Comparison of ENCODE assay signal across 11 cellular contexts in genomic region chr1:2415801-2416208, GRCh38. TPM values are rescaled to one million over a fixed set of nuclear protein-coding genes. Genes with fewer than 3 reads are reported as not detected.
DNase-seq lines count a peak whose midpoint lies in the region; ATAC-seq and TF ChIP-seq lines count a peak whose summit lies in the region.
"Had no signal": no experiment of that assay in that cellular context is flagged by ENCODE, and none has a peak within 500 bp of the region (broad histone marks: within the 10 kb centered on the region; RNA-seq: fewer than 3 reads in every experiment).

No MANE protein-coding gene starts in this region.

- H2BK120ac ChIP-seq in neuronal stem cell (ENCODE audit: low read depth, low read length) = peak overlapping the region; percentile 72

- H3K4me3 ChIP-seq in neuronal stem cell (ENCODE audit: low read length in 2 of 2) = no peak overlapping the region
- no peak overlapping the region for H3K4me3 ChIP-seq in lower leg skin (ENCODE audit: low read depth, poor library complexity, severe bottlenecking)
- H3K4me3 ChIP-seq: pancreas had no signal

- no peak overlapping the region for H4K8ac ChIP-seq in neuronal stem cell (ENCODE audit: low read depth, low read length)

- CTCF ChIA-PET in Calu3 (lab: Charles Lee) = interaction anchor here (0.6 to 1.9 kb wide), 7 partner anchors 27 to 373 kb away, joined by 3 to 19 read pairs (median 3); no protein-coding TSS in a partner anchor

- H3K18ac ChIP-seq in neuronal stem cell (ENCODE audit: low read length) = peak overlapping the region; percentile 87

- peak overlapping the region; percentile 85 for H3K23ac ChIP-seq in neuronal stem cell (ENCODE audit: low read depth, low read length, poor library complexity)

- no peaks in the 10 kb centered on the region for H3K9me3 ChIP-seq in neuronal stem cell (replicated peaks in 1 of 2; ENCODE audit: control insufficient read depth in 2 of 2, insufficient read depth in 1 of 2, low read depth in 1 of 2, low read length in 2 of 2)
- H3K9me3 ChIP-seq: pancreas, tibial nerve had no signal

- peak overlapping the region; percentile 10 for H3K14ac ChIP-seq in neuronal stem cell (ENCODE audit: low read length)

- H2BK12ac ChIP-seq in neuronal stem cell (ENCODE audit: low read length) = peak overlapping the region; percentile 25

- no peak for TF ChIP-seq POLR2A in lower leg skin (IDR thresholded peaks at IDR 0.05)

- no peak overlapping the region for H3K4ac ChIP-seq in neuronal stem cell (ENCODE audit: low read length)

- WGBS in neuronal stem cell (ENCODE audit: extremely low coverage in 2 of 2, insufficient read length in 2 of 2, insufficient replicate concordance in 1 of 2), 2 donors = no CpG with 5 or more reads among the region's 19 CpGs
- 34 to 39% methylated on average over 9 to 16 of the region's 19 CpGs for WGBS in lower leg skin, 2 donors

- BruUV-seq in Calu3 (replicated peaks; lab: Mats Ljungman, UMichigan) = no TSS peak

- no peak overlapping the region for H3K27ac ChIP-seq in neuronal stem cell (replicated peaks; ENCODE audit: low read length)
- H3K27ac ChIP-seq: pancreas had no signal

- H4K91ac ChIP-seq in neuronal stem cell (ENCODE audit: low read depth, low read length, poor library complexity) = no peak overlapping the region

- peaks cover 52% of the 10 kb centered on the region for H3K36me3 Mint-ChIP-seq in Calu3 (ENCODE audit: insufficient read depth, unreplicated experiment)
- no peaks in the 10 kb centered on the region for H3K36me3 Mint-ChIP-seq in HFFc6 (ENCODE audit: low read depth)

- no peaks in the 10 kb centered on the region for H3K27me3 Mint-ChIP-seq in Calu3 (ENCODE audit: unreplicated experiment)
- H3K27me3 Mint-ChIP-seq in HFFc6 (ENCODE audit: insufficient read depth) = peaks cover 11% of the 10 kb centered on the region

- H2BK15ac ChIP-seq in neuronal stem cell (ENCODE audit: low read length) = peak overlapping the region; percentile 75

- DNase-seq in Calu3 (peak; percentile 59), NCI-H146 treated with DMSO at 0.1 percent for 48 hours (lab: John Stamatoyannopoulos, UW; ENCODE audit: unreplicated experiment) (peak; percentile 16), neuronal stem cell (ENCODE audit: low spot score) (no peak), NCI-H524 treated with DMSO at 0.1 percent for 48 hours (lab: John Stamatoyannopoulos, UW) (no peak), HFFc6 (no peak), lower leg skin (ENCODE audit: low spot score in 2 of 2) (no peak)
- peak; percentile 62 to 66 for DNase-seq in activated T-cell treated with anti-CD3 and anti-CD28 coated beads, Interleukin-2, amount 50 U/mL, for 48 hours
- DNase-seq: NCI-H1092 treated with DMSO at 0.1 percent for 48 hours had no signal

- H3K79me1 ChIP-seq in neuronal stem cell (ENCODE audit: low read depth, low read length) = peaks cover 8% of the 10 kb centered on the region

- H2BK5ac ChIP-seq in neuronal stem cell (ENCODE audit: low read length) = no peak overlapping the region

- H3K27me3 ChIP-seq in neuronal stem cell (ENCODE audit: control insufficient read depth in 3 of 3, insufficient read depth in 3 of 3, low read depth in 1 of 3, low read length in 3 of 3) = peaks cover 0 to 30% (median 0%) of the 10 kb centered on the region in 3 experiments

- TF ChIP-seq CTCF in Calu3 (IDR thresholded peaks at IDR 0.05; ENCODE audit: unreplicated experiment) (peak; percentile 23), HFFc6 (IDR thresholded peaks at IDR 0.05) (no peak), lower leg skin (IDR thresholded peaks at IDR 0.05) (no peak)

- peak overlapping the region; percentile 82 for H2AK5ac ChIP-seq in neuronal stem cell (ENCODE audit: low read depth, low read length)

- peaks cover 14 to 17% of the 10 kb centered on the region in 2 donors for H3K4me1 ChIP-seq in neuronal stem cell (ENCODE audit: control insufficient read depth in 2 of 2, insufficient read depth in 1 of 2, low read depth in 1 of 2, low read length in 2 of 2)

- no peak for ATAC-seq in GM18873 (IDR thresholded peaks at IDR 0.05; ENCODE audit: low FRiP score, unreplicated experiment)
- ATAC-seq: pancreas had no signal

- H3K4me3 Mint-ChIP-seq in Calu3 (ENCODE audit: low read depth, unreplicated experiment) = peak overlapping the region; percentile 76
- H3K4me3 Mint-ChIP-seq in HFFc6 = no peak overlapping the region

- H3K27ac Mint-ChIP-seq in Calu3 (ENCODE audit: unreplicated experiment) = peak overlapping the region; percentile 60
- H3K27ac Mint-ChIP-seq in HFFc6 = no peak overlapping the region

- peaks cover 26% of the 10 kb centered on the region for H3K4me1 Mint-ChIP-seq in Calu3 (ENCODE audit: low read depth, unreplicated experiment)
- peaks cover 10% of the 10 kb centered on the region for H3K4me1 Mint-ChIP-seq in HFFc6 (ENCODE audit: low read depth)

- intact Hi-C loops in Calu3 (cut with micrococcal nuclease; ENCODE audit: unreplicated experiment) (no loop called here), lower leg skin (cut with DNase I; ENCODE audit: low total_unique reads) (no loop called here)

- no peaks in the 10 kb centered on the region for H3K36me3 ChIP-seq in neuronal stem cell (replicated peaks in 1 of 2; ENCODE audit: control insufficient read depth in 2 of 2, insufficient read depth in 2 of 2, low read length in 2 of 2)
- H3K36me3 ChIP-seq: pancreas, tibial nerve had no signal

- H3K9me3 Mint-ChIP-seq in Calu3 (ENCODE audit: low read depth, unreplicated experiment) (no peaks in the 10 kb centered on the region), HFFc6 (no peaks in the 10 kb centered on the region)

- H2AFZ ChIP-seq in neuronal stem cell (ENCODE audit: low read length) = no peak overlapping the region

- no peak overlapping the region for H3K9ac ChIP-seq in neuronal stem cell (ENCODE audit: low read depth, low read length, poor library complexity)

- H3K4me2 ChIP-seq in neuronal stem cell (ENCODE audit: insufficient read depth, low read length, poor library complexity, severe bottlenecking) = no peak overlapping the region

RNA-seq across cellular contexts. Expression of gene PEX10, which starts 3.4 kb away (rescaled TPM):
- total RNA-seq in Calu3 (2022) (22.3 and 24.0 TPM in 2 replicates), lower leg skin (10 to 100 TPM; 18.3 to 35.9 (median 27.7) TPM)
- polyA plus RNA-seq in neuronal stem cell (2013, experiment 1 of 2) = 12.4 TPM
- 12.5 TPM for polyA plus RNA-seq in neuronal stem cell (2013, experiment 2 of 2)
- total RNA-seq in HFFc6 (2021; fragmentation: NEBNext Ultra II Directional; extraction: Animal tissue kit (Norgen Biotek cat#: 25700)) = 10 to 100 TPM; 25.4 to 29.8 (median 26.4) TPM

RNA-seq across cellular contexts. Expression of gene RER1, which starts 24.2 kb away (rescaled TPM):
- 118 and 120 TPM in 2 replicates for total RNA-seq in Calu3 (2022)
- 63.2 TPM for polyA plus RNA-seq in neuronal stem cell (2013, experiment 1 of 2)
- polyA plus RNA-seq in neuronal stem cell (2013, experiment 2 of 2) = 64.3 TPM
- total RNA-seq in HFFc6 (2021; fragmentation: NEBNext Ultra II Directional; extraction: Animal tissue kit (Norgen Biotek cat#: 25700)) = 100 to 1,000 TPM; 254 to 303 (median 283) TPM
- total RNA-seq in lower leg skin = 100 to 1,000 TPM in 1 of 4 donors, 10 to 100 TPM in 3; 67.4 to 114 (median 70.7) TPM

RNA-seq across cellular contexts. Expression of gene MORN1, which starts 24.5 kb away (rescaled TPM):
- total RNA-seq in Calu3 (2022) (23.2 and 25.9 TPM in 2 replicates), lower leg skin (1 to 10 TPM; 5.7 to 9.7 (median 7.1) TPM)
- polyA plus RNA-seq in neuronal stem cell (2013, experiment 1 of 2) = 7.1 TPM
- polyA plus RNA-seq in neuronal stem cell (2013, experiment 2 of 2) = 7.9 TPM
- total RNA-seq in HFFc6 (2021; fragmentation: NEBNext Ultra II Directional; extraction: Animal tissue kit (Norgen Biotek cat#: 25700)) = 1 to 10 TPM; 5.3 to 8.9 (median 6.9) TPM

Comparison
In these comparisons a context has a peak if more than half of its experiments do, and no peak if none do; other contexts are left out.
1. DNase-seq: peak in Calu3 (single experiment), NCI-H146 treated with DMSO at 0.1 percent for 48 hours (single experiment) and activated T-cell treated with anti-CD3 and anti-CD28 coated beads, Interleukin-2, amount 50 U/mL, for 48 hours (2 of 2); none in neuronal stem cell (single experiment), NCI-H524 treated with DMSO at 0.1 percent for 48 hours (single experiment), HFFc6 (single experiment) and lower leg skin (0 of 2).